In genomic region chr6:10582774-10583508, GRCh38 we compare ENCODE assay signal across 11 cellular contexts.
DNase-seq lines count a peak whose midpoint lies in the region; ATAC-seq lines count a peak whose summit lies in the region.
"Had no signal": no experiment of that assay in that cellular context is flagged by ENCODE, and none has a peak within 500 bp of the region (broad histone marks: within the 10 kb centered on the region; RNA-seq: fewer than 3 reads in every experiment).

No MANE protein-coding gene starts in this region.

- DNase-seq in DMS53 (lab: John Stamatoyannopoulos, UW) = peak; percentile 72
- peak; percentile 96 for DNase-seq in NCI-H128 (lab: John Stamatoyannopoulos, UW; ENCODE audit: unreplicated experiment)
- DNase-seq in SHP77 (lab: John Stamatoyannopoulos, UW) = peak; percentile 85 to 86
- DNase-seq in left lobe of liver (ENCODE audit: low spot score) = peak; percentile 51
- no peak for DNase-seq in stimulated activated CD4-positive, alpha-beta T cell treated with anti-CD3 and anti-CD28 coated beads, Interleukin-12 subunit alpha, Interleukin-12 subunit beta, amount 100 ng/mL, for 4 hours
- no peak for DNase-seq in activated CD8-positive, alpha-beta memory T cell treated with anti-CD3 and anti-CD28 coated beads, Interleukin-2, amount 50 U/mL, for 4 hours
- DNase-seq in stimulated activated CD4-positive, alpha-beta T cell treated with anti-CD3 and anti-CD28 coated beads, Interleukin-15, amount 100 ng/mL, for 24 hours = no peak
- DNase-seq: CD8-positive, alpha-beta memory T cell; NCI-H1694; stimulated activated naive CD4-positive, alpha-beta T cell had no signal

- peak; percentile 87 for ATAC-seq in left lobe of liver
- no peak for ATAC-seq in HG03565 (IDR thresholded peaks at IDR 0.05; ENCODE audit: unreplicated experiment)

Comparison
In these comparisons a context has a peak if more than half of its experiments do, and no peak if none do; other contexts are left out.
1. DNase-seq: peak in DMS53 (single experiment), NCI-H128 (single experiment), SHP77 (2 of 2) and left lobe of liver (single experiment); none in stimulated activated CD4-positive, alpha-beta T cell treated with anti-CD3 and anti-CD28 coated beads, Interleukin-12 subunit alpha, Interleukin-12 subunit beta, amount 100 ng/mL, for 4 hours (single experiment), activated CD8-positive, alpha-beta memory T cell treated with anti-CD3 and anti-CD28 coated beads, Interleukin-2, amount 50 U/mL, for 4 hours (single experiment) and stimulated activated CD4-positive, alpha-beta T cell treated with anti-CD3 and anti-CD28 coated beads, Interleukin-15, amount 100 ng/mL, for 24 hours (single experiment).